In genomic region chrX:100819534-100819836, GRCh38 we compare ENCODE assay signal across 8 cellular contexts. TPM values are rescaled to one million over a fixed set of nuclear protein-coding genes. Genes with fewer than 3 reads are reported as not detected.
A peak's percentile ranks its signal among the peaks of the same experiment; 100 is the strongest.
DNase-seq lines count a peak whose midpoint lies in the region; ATAC-seq and TF ChIP-seq lines count a peak whose summit lies in the region.

No MANE protein-coding gene starts in this region.

- peaks cover 10% of the 10 kb centered on the region for H3K4me1 Mint-ChIP-seq in stimulated activated naive CD8-positive, alpha-beta T cell treated with anti-CD3 and anti-CD28 coated beads, Interleukin-15, Interleukin-2, amounts not matched to agents 100 ng/mL and 50 ng/mL, for 24 hours (ENCODE audit: low read depth)
- H3K4me1 Mint-ChIP-seq in central memory CD8-positive, alpha-beta T cell, result peaks cover 6% of the 10 kb centered on the region

- no peak overlapping the region for H3K4me3 ChIP-seq in mucosa of descending colon

- no peaks in the 10 kb centered on the region for H3K9me3 ChIP-seq in mucosa of descending colon

- H3K36me3 ChIP-seq in mucosa of descending colon (ENCODE audit: low read depth), result no peaks in the 10 kb centered on the region

- H3K27ac Mint-ChIP-seq in stimulated activated naive CD8-positive, alpha-beta T cell treated with anti-CD3 and anti-CD28 coated beads, Interleukin-15, Interleukin-2, amounts not matched to agents 100 ng/mL and 50 ng/mL, for 24 hours, result peak overlapping the region; percentile 99
- H3K27ac Mint-ChIP-seq in central memory CD8-positive, alpha-beta T cell (ENCODE audit: low read depth), result peak overlapping the region; percentile 84

- peaks cover 10% of the 10 kb centered on the region for H3K27me3 Mint-ChIP-seq in stimulated activated naive CD8-positive, alpha-beta T cell treated with anti-CD3 and anti-CD28 coated beads, Interleukin-15, Interleukin-2, amounts not matched to agents 100 ng/mL and 50 ng/mL, for 24 hours
- peaks cover 10% of the 10 kb centered on the region for H3K27me3 Mint-ChIP-seq in central memory CD8-positive, alpha-beta T cell

- no peak for DNase-seq in stimulated activated naive CD8-positive, alpha-beta T cell treated with anti-CD3 and anti-CD28 coated beads, Interleukin-15, Interleukin-2, amounts not matched to agents 100 U/mL and 50 U/mL, for 24 hours
- DNase-seq in central memory CD8-positive, alpha-beta T cell (ENCODE audit: low spot score in 2 of 2), result no peak
- DNase-seq in mucosa of descending colon (peak in 2 of 3 donors; percentile 11 to 49), NCI-H524 treated with DMSO at 0.1 percent for 48 hours (lab: John Stamatoyannopoulos, UW) (no peak), SKM-1 (lab: John Stamatoyannopoulos, UW; ENCODE audit: unreplicated experiment) (no peak), NOMO-1 (lab: John Stamatoyannopoulos, UW; ENCODE audit: unreplicated experiment in 2 of 2) (no peak)

- TF ChIP-seq CTCF in mucosa of descending colon (IDR thresholded peaks at IDR 0.05), result no peak

- H3K36me3 Mint-ChIP-seq in stimulated activated naive CD8-positive, alpha-beta T cell treated with anti-CD3 and anti-CD28 coated beads, Interleukin-15, Interleukin-2, amounts not matched to agents 100 ng/mL and 50 ng/mL, for 24 hours (ENCODE audit: low read depth), result peaks cover 27% of the 10 kb centered on the region
- H3K36me3 Mint-ChIP-seq in central memory CD8-positive, alpha-beta T cell (ENCODE audit: insufficient read depth), result peaks cover 24% of the 10 kb centered on the region

- peaks cover 3% of the 10 kb centered on the region for H3K9me3 Mint-ChIP-seq in stimulated activated naive CD8-positive, alpha-beta T cell treated with anti-CD3 and anti-CD28 coated beads, Interleukin-15, Interleukin-2, amounts not matched to agents 100 ng/mL and 50 ng/mL, for 24 hours
- peaks cover 5% of the 10 kb centered on the region for H3K9me3 Mint-ChIP-seq in central memory CD8-positive, alpha-beta T cell

- intact Hi-C loops in mucosa of descending colon (cut with DNase I, micrococcal nuclease), result no loop called here

- H3K4me3 Mint-ChIP-seq in stimulated activated naive CD8-positive, alpha-beta T cell treated with anti-CD3 and anti-CD28 coated beads, Interleukin-15, Interleukin-2, amounts not matched to agents 100 ng/mL and 50 ng/mL, for 24 hours, result peak overlapping the region; percentile 92
- peak overlapping the region; percentile 82 for H3K4me3 Mint-ChIP-seq in central memory CD8-positive, alpha-beta T cell

- ATAC-seq in stimulated activated naive CD8-positive, alpha-beta T cell treated with anti-CD3 and anti-CD28 coated beads, Interleukin-15, Interleukin-2, amounts not matched to agents 100 U/mL and 50 U/mL, for 24 hours, result no peak
- ATAC-seq in central memory CD8-positive, alpha-beta T cell (replicated peaks; ENCODE audit: extremely low read depth, poor library complexity, severe bottlenecking), result no peak
- ATAC-seq in mucosa of descending colon (no peak), GM21576 (IDR thresholded peaks at IDR 0.05; ENCODE audit: unreplicated experiment) (no peak)

- H3K4me1 ChIP-seq in mucosa of descending colon (ENCODE audit: low read depth), result no peaks in the 10 kb centered on the region

RNA-seq across cellular contexts. Expression of gene CSTF2, which starts 0.7 kb away (rescaled TPM):
- total RNA-seq in mucosa of descending colon, result 10 to 100 TPM; 16.7 to 24.0 (median 23.9) TPM

RNA-seq across cellular contexts. Expression of gene NOX1, which starts 54.7 kb away (rescaled TPM):
- total RNA-seq in mucosa of descending colon, result 100 to 1,000 TPM in 1 of 3 donors, 10 to 100 TPM in 2; 27.8 to 109 (median 96.7) TPM

Comparison
In these comparisons a context has a peak if more than half of its experiments do, and no peak if none do; other contexts are left out.
1. DNase-seq: peak in mucosa of descending colon (2 of 3); none in stimulated activated naive CD8-positive, alpha-beta T cell treated with anti-CD3 and anti-CD28 coated beads, Interleukin-15, Interleukin-2, amounts not matched to agents 100 U/mL and 50 U/mL, for 24 hours (single experiment), central memory CD8-positive, alpha-beta T cell (0 of 2), NCI-H524 treated with DMSO at 0.1 percent for 48 hours (single experiment), SKM-1 (single experiment) and NOMO-1 (0 of 2).